ENCODE assay signal across 28 cellular contexts in genomic region chrX:47885501-47885900, GRCh38.
"Had no signal": no experiment of that assay in that cellular context is flagged by ENCODE, and none has a peak within 500 bp of the region (broad histone marks: within the 10 kb centered on the region; RNA-seq: fewer than 3 reads in every experiment).

No MANE protein-coding gene starts in this region.

- ATAC-seq: activated naive CD4-positive, alpha-beta T cell treated with anti-CD3 and anti-CD28 coated beads, Interleukin-2, amount 50 U/mL, for 72 hours; activated naive CD8-positive, alpha-beta T cell treated with anti-CD3 and anti-CD28 coated beads, Interleukin-2, amount 50 U/mL, for 24 hours; activated T-cell treated with anti-CD3 and anti-CD28 coated beads, Interleukin-2, amount 50 U/mL, for 4 hours; activated T-cell treated with anti-CD3 and anti-CD28 coated beads, Interleukin-2, amount 50 U/mL, for 72 hours; activated T-helper 17 cell treated with anti-CD3 and anti-CD28 coated beads, Interleukin-2, amount 50 U/mL, for 72 hours; body of pancreas had no signal

- DNase-seq: activated effector memory CD4-positive, alpha-beta T cell treated with anti-CD3 and anti-CD28 coated beads, Interleukin-2, amount 50 U/mL, for 16 hours; activated effector memory CD4-positive, alpha-beta T cell treated with Interleukin-2 at 50 U/mL for 16 hours; activated gamma-delta T cell; activated gamma-delta T cell treated with Interleukin-2 at 50 U/mL for 16 hours; activated naive CD4-positive, alpha-beta T cell; activated naive CD4-positive, alpha-beta T cell treated with anti-CD3 and anti-CD28 coated beads for 36 hours; activated naive CD4-positive, alpha-beta T cell treated with anti-CD3 and anti-CD28 coated beads, Interleukin-2, amount 10 ng/mL, durations not matched to agents 7 days and 5 days; activated naive CD4-positive, alpha-beta T cell treated with anti-CD3 and anti-CD28 coated beads, Interleukin-2, amount 50 U/mL, for 16 hours; activated naive CD4-positive, alpha-beta T cell treated with Interleukin-2 at 50 U/mL for 16 hours; activated naive CD8-positive, alpha-beta T cell treated with anti-CD3 and anti-CD28 coated beads for 36 hours; activated naive CD8-positive, alpha-beta T cell treated with anti-CD3 and anti-CD28 coated beads, Interleukin-2, amount 10 ng/mL, durations not matched to agents 7 days and 5 days; activated naive CD8-positive, alpha-beta T cell treated with anti-CD3 and anti-CD28 coated beads, Interleukin-2, amount 50 U/mL, for 24 hours; activated T-cell treated with anti-CD3 and anti-CD28 coated beads, Interleukin-2, amount 50 U/mL, for 24 hours; activated T-cell treated with anti-CD3 and anti-CD28 coated beads, Interleukin-2, amount 50 U/mL, for 4 hours; activated T-cell treated with anti-CD3 and anti-CD28 coated beads, Interleukin-2, amount 50 U/mL, for 48 hours; activated T-cell treated with anti-CD3 and anti-CD28 coated beads, Interleukin-2, amount 50 U/mL, for 72 hours; adrenal gland; amniotic stem cell; amygdala; anterior cingulate cortex; aorta; body of pancreas; brain microvascular endothelial cell; caudate nucleus; central memory CD4-positive, alpha-beta T cell; cerebellar nuclear complex had no signal
